ENCODE assay signal across 10 cellular contexts in genomic region chr11:128886401-128887119, GRCh38. TPM values are rescaled to one million over a fixed set of nuclear protein-coding genes. Genes with fewer than 3 reads are reported as not detected.
DNase-seq lines count a peak whose midpoint lies in the region; ATAC-seq, FAIRE-seq and TF ChIP-seq lines count a peak whose summit lies in the region.
"Had no signal": no experiment of that assay in that cellular context is flagged by ENCODE, and none has a peak within 500 bp of the region (broad histone marks: within the 10 kb centered on the region; RNA-seq: fewer than 3 reads in every experiment).

No MANE protein-coding gene starts in this region.

- CTCF ChIA-PET in K562 (lab: Yijun Ruan, JAX; ENCODE audit: low intra/inter-chr PET ratio), result no interaction called here
- CTCF ChIA-PET in activated CD4-positive, alpha-beta memory T cell treated with anti-CD3 and anti-CD28 coated beads, Interleukin-2, amount 10 ng/mL, durations not matched to agents 7 days and 5 days (lab: Charles Lee), result interaction anchor here (0.6 to 7.7 kb wide), 11 partner anchors 15 to 742 kb away, joined by 3 to 164 read pairs (median 3); partner anchors contain the start of gene KCNJ1

- peaks cover 7% of the 10 kb centered on the region for H3K4me1 Mint-ChIP-seq in neural crest cell
- H3K4me1 Mint-ChIP-seq in activated CD4-positive, alpha-beta memory T cell treated with anti-CD3 and anti-CD28 coated beads, Interleukin-2, amount 10 ng/mL, durations not matched to agents 7 days and 5 days, result peaks cover 11% of the 10 kb centered on the region

- WGBS in K562 (ENCODE audit: insufficient coverage, low coverage, missing lambda C conversion rate), result 3% methylated on average over 5 of the region's 5 CpGs

- intact Hi-C loops in K562 (cut with micrococcal nuclease), result loop anchor here (10.0 kb wide), 1 partner anchor 228 kb away; no protein-coding TSS in a partner anchor

- no TSS peak for BruUV-seq in K562 (replicated peaks; lab: Mats Ljungman, UMichigan)

- no peaks in the 10 kb centered on the region for H3K9me1 ChIP-seq in K562 (ENCODE audit: control insufficient read depth, insufficient read depth, low read length)

- H3K27ac Mint-ChIP-seq in neural crest cell (ENCODE audit: unreplicated experiment), result no peak overlapping the region
- no peak overlapping the region for H3K27ac Mint-ChIP-seq in activated CD4-positive, alpha-beta memory T cell treated with anti-CD3 and anti-CD28 coated beads, Interleukin-2, amount 10 ng/mL, durations not matched to agents 7 days and 5 days

- H4K20me1 ChIP-seq in K562 (replicated peaks; ENCODE audit: control insufficient read depth, insufficient read depth, low read length), result no peaks in the 10 kb centered on the region

- FAIRE-seq in K562 (lab: Jason Lieb, UNC), result no peak

- peak; percentile 48 for DNase-seq in NCI-H1092 treated with DMSO at 0.1 percent for 48 hours (lab: John Stamatoyannopoulos, UW)
- no peak for DNase-seq in NCI-H1092 (lab: John Stamatoyannopoulos, UW)
- peak; percentile 46 for DNase-seq in NCI-H146 treated with DMSO at 0.1 percent for 48 hours (lab: John Stamatoyannopoulos, UW; ENCODE audit: unreplicated experiment)
- peak in 1 of 4 experiments; percentile 25 for DNase-seq in K562 (ENCODE audit: extremely low read depth in 1 of 4, low spot score in 3 of 4)
- DNase-seq in neural crest cell (ENCODE audit: low read depth, low spot score), result no peak
- no peak for DNase-seq in activated CD4-positive, alpha-beta memory T cell treated with anti-CD3 and anti-CD28 coated beads, Interleukin-2, amount 10 ng/mL, durations not matched to agents 7 days and 5 days
- DNase-seq: dorsolateral prefrontal cortex, psoas muscle had no signal

- H3K27me3 ChIP-seq in K562 (ENCODE audit: control insufficient read depth in 2 of 2, insufficient read depth in 2 of 2, low read length in 2 of 2), result peaks cover 0 to 20% of the 10 kb centered on the region in 2 experiments; a peak in 3 of 5 replicates

- peaks cover 77% of the 10 kb centered on the region for H3K27me3 Mint-ChIP-seq in neural crest cell (ENCODE audit: low read depth)
- peaks cover 71% of the 10 kb centered on the region for H3K27me3 Mint-ChIP-seq in activated CD4-positive, alpha-beta memory T cell treated with anti-CD3 and anti-CD28 coated beads, Interleukin-2, amount 10 ng/mL, durations not matched to agents 7 days and 5 days

- no peak overlapping the region for H3K4me2 ChIP-seq in K562 (ENCODE audit: insufficient read depth, low read length)

- peak in 1 of 3 experiments; percentile 24; a peak in 1 of 6 replicates for TF ChIP-seq CTCF in K562 (IDR thresholded peaks at IDR 0.05 in 2 of 3, conservative IDR thresholded peaks at IDR 0.05 in 1 of 3; ENCODE audit: insufficient read depth in 2 of 3, low read depth in 1 of 3, low read length in 3 of 3)
- TF ChIP-seq CTCF in neural crest cell (conservative IDR thresholded peaks at IDR 0.05), result peak; percentile 51

- no peaks in the 10 kb centered on the region for H3K36me3 Mint-ChIP-seq in neural crest cell (ENCODE audit: low read depth)
- H3K36me3 Mint-ChIP-seq in activated CD4-positive, alpha-beta memory T cell treated with anti-CD3 and anti-CD28 coated beads, Interleukin-2, amount 10 ng/mL, durations not matched to agents 7 days and 5 days (ENCODE audit: low read depth), result no peaks in the 10 kb centered on the region

- H3K79me2 ChIP-seq in K562 (ENCODE audit: control insufficient read depth, insufficient read depth, low read length), result no peaks in the 10 kb centered on the region

- in situ Hi-C loops in K562 (cut with MboI), result loop anchor here (25.0 kb wide), 1 partner anchor 426 kb away; no protein-coding TSS in a partner anchor

- no peak overlapping the region for H2AFZ ChIP-seq in K562 (ENCODE audit: low read depth, low read length)

- H3K4me3 ChIP-seq in K562, result no peak overlapping the region
- H3K4me3 ChIP-seq: dorsolateral prefrontal cortex, psoas muscle had no signal

- no peak for TF ChIP-seq EP300 in K562 (IDR thresholded peaks at IDR 0.05; ENCODE audit: low read length)

- no peak overlapping the region for H3K27ac ChIP-seq in K562 (ENCODE audit: extremely low read depth, low read depth, low read length)
- H3K27ac ChIP-seq: dorsolateral prefrontal cortex, psoas muscle had no signal

- H3K9me3 ChIP-seq in K562 (replicated peaks; ENCODE audit: control insufficient read depth, insufficient read depth, low read depth, low read length), result no peaks in the 10 kb centered on the region
- H3K9me3 ChIP-seq: psoas muscle had no signal

- POLR2A ChIA-PET in K562 (lab: Yijun Ruan, JAX), result no interaction called here
- POLR2A ChIA-PET in activated CD4-positive, alpha-beta memory T cell treated with anti-CD3 and anti-CD28 coated beads, Interleukin-2, amount 10 ng/mL, durations not matched to agents 7 days and 5 days (lab: Charles Lee), result interaction anchor here (1.1 kb wide), 1 partner anchor 42 kb away, joined by 3 read pairs; no protein-coding TSS in a partner anchor

- no peaks in the 10 kb centered on the region for H3K4me1 ChIP-seq in K562 (replicated peaks in 1 of 2; ENCODE audit: control insufficient read depth in 2 of 2, insufficient read depth in 2 of 2, low read length in 2 of 2)

- H3K9me3 Mint-ChIP-seq in neural crest cell, result no peaks in the 10 kb centered on the region
- H3K9me3 Mint-ChIP-seq in activated CD4-positive, alpha-beta memory T cell treated with anti-CD3 and anti-CD28 coated beads, Interleukin-2, amount 10 ng/mL, durations not matched to agents 7 days and 5 days, result no peaks in the 10 kb centered on the region

- no peak overlapping the region for H3K4me3 Mint-ChIP-seq in neural crest cell
- no peak overlapping the region for H3K4me3 Mint-ChIP-seq in activated CD4-positive, alpha-beta memory T cell treated with anti-CD3 and anti-CD28 coated beads, Interleukin-2, amount 10 ng/mL, durations not matched to agents 7 days and 5 days

- TF ChIP-seq RAD21 in K562 (CRISPR knock-in tag; conservative IDR thresholded peaks at IDR 0.05 in 1 of 2, IDR thresholded peaks at IDR 0.05 in 1 of 2), result peak in 1 of 2 experiments; percentile 23; a peak in 1 of 4 replicates

- TF ChIP-seq POLR2A in K562 (conservative IDR thresholded peaks at IDR 0.05), result no peak

- ATAC-seq in K562 (peak; percentile 66), HG03571 (IDR thresholded peaks at IDR 0.05; ENCODE audit: unreplicated experiment) (no peak), GM18873 (IDR thresholded peaks at IDR 0.05; ENCODE audit: low FRiP score, unreplicated experiment) (no peak)
- ATAC-seq: psoas muscle had no signal

- no peaks in the 10 kb centered on the region for H3K36me3 ChIP-seq in K562 (ENCODE audit: control insufficient read depth, insufficient read depth, low read length)

- no peak overlapping the region for H3K9ac ChIP-seq in K562 (ENCODE audit: insufficient read depth in 1 of 2, low read depth in 2 of 2, low read length in 2 of 2)

RNA-seq across cellular contexts. Expression of gene KCNJ5, which starts 4.6 kb away (rescaled TPM):
- total RNA-seq in K562 (2011; cell fraction: chromatin; rRNA removed; ENCODE audit: low replicate concordance), result not detected in 2 replicates
- not detected in 2 replicates for total RNA-seq in K562 (2011; cell fraction: nucleolus; rRNA removed)
- not detected in 2 replicates for total RNA-seq in K562 (2011; cell fraction: nucleoplasm; rRNA removed)
- total RNA-seq in K562 (2014; rRNA removed) (not detected in 2 replicates), K562 (2014; rRNA removed; fragmentation: Illumina TruSeq; extraction: Trizol) (not detected in 2 replicates), K562 (2015; rRNA removed; fragmentation: Illumina TruSeq; extraction: Trizol) (not detected in 2 replicates), K562 (2021) (0.04 and 0.07 TPM in 2 replicates), neural crest cell (0.14 and 0.20 TPM in 2 replicates)
- polyA plus RNA-seq in K562 (2011; rRNA removed) (not detected in 2 replicates), K562 (2014; fragmentation: Illumina TruSeq; extraction: Trizol) (not detected in 2 replicates), K562 (2014; fragmentation: Nextera tagmentation; extraction: Ambion mirVana) (not detected), K562 (2014; rRNA removed) (not detected in 2 replicates)
- not detected in 2 replicates for polyA plus RNA-seq in K562 (2011; cell fraction: cytosol; rRNA removed)
- not detected in 2 replicates for polyA plus RNA-seq in K562 (2011; cell fraction: nucleus; rRNA removed)
- not detected in 2 replicates for polyA plus RNA-seq in K562 (2012)
- polyA minus RNA-seq in K562 (2011; rRNA and poly(A)+ RNA removed), result not detected in 2 replicates
- polyA minus RNA-seq in K562 (2011; cell fraction: cytosol; rRNA and poly(A)+ RNA removed), result not detected in 2 replicates
- polyA minus RNA-seq in K562 (2011; cell fraction: nucleus; rRNA and poly(A)+ RNA removed), result not detected in 2 replicates
- total RNA-seq in activated CD4-positive, alpha-beta memory T cell treated with anti-CD3 and anti-CD28 coated beads, Interleukin-2, amount 10 ng/mL, durations not matched to agents 7 days and 5 days, result not detected

RNA-seq across cellular contexts. Expression of gene KCNJ1, which starts 19.5 kb away (rescaled TPM):
- total RNA-seq in K562 (2011; cell fraction: chromatin; rRNA removed; ENCODE audit: low replicate concordance), result not detected in 2 replicates
- total RNA-seq in K562 (2011; cell fraction: nucleolus; rRNA removed), result not detected in 2 replicates
- not detected in 2 replicates for total RNA-seq in K562 (2011; cell fraction: nucleoplasm; rRNA removed)
- total RNA-seq in K562 (2014; rRNA removed) (not detected in 2 replicates), K562 (2014; rRNA removed; fragmentation: Illumina TruSeq; extraction: Trizol) (not detected in 2 replicates), K562 (2015; rRNA removed; fragmentation: Illumina TruSeq; extraction: Trizol) (not detected in 2 replicates), K562 (2021) (not detected in 2 replicates), neural crest cell (not detected in 2 replicates)
- polyA plus RNA-seq in K562 (2011; rRNA removed) (not detected in 2 replicates), K562 (2014; fragmentation: Illumina TruSeq; extraction: Trizol) (not detected in 2 replicates), K562 (2014; fragmentation: Nextera tagmentation; extraction: Ambion mirVana) (not detected), K562 (2014; rRNA removed) (not detected in 2 replicates)
- polyA plus RNA-seq in K562 (2011; cell fraction: cytosol; rRNA removed), result not detected in 2 replicates
- not detected in 2 replicates for polyA plus RNA-seq in K562 (2011; cell fraction: nucleus; rRNA removed)
- not detected in 2 replicates for polyA plus RNA-seq in K562 (2012)
- polyA minus RNA-seq in K562 (2011; rRNA and poly(A)+ RNA removed), result not detected in 2 replicates
- not detected in 2 replicates for polyA minus RNA-seq in K562 (2011; cell fraction: cytosol; rRNA and poly(A)+ RNA removed)
- polyA minus RNA-seq in K562 (2011; cell fraction: nucleus; rRNA and poly(A)+ RNA removed), result not detected in 2 replicates
- not detected for total RNA-seq in activated CD4-positive, alpha-beta memory T cell treated with anti-CD3 and anti-CD28 coated beads, Interleukin-2, amount 10 ng/mL, durations not matched to agents 7 days and 5 days
- total RNA-seq: psoas muscle had no signal
- polyA plus RNA-seq: psoas muscle had no signal

RNA-seq across cellular contexts. Expression of gene TP53AIP1, which starts 56.1 kb away (rescaled TPM):
- not detected in 2 replicates for total RNA-seq in K562 (2011; cell fraction: chromatin; rRNA removed; ENCODE audit: low replicate concordance)
- total RNA-seq in K562 (2011; cell fraction: nucleolus; rRNA removed), result not detected in 2 replicates
- total RNA-seq in K562 (2011; cell fraction: nucleoplasm; rRNA removed), result not detected in 2 replicates
- total RNA-seq in K562 (2014; rRNA removed) (not detected in 2 replicates), K562 (2014; rRNA removed; fragmentation: Illumina TruSeq; extraction: Trizol) (not detected in 2 replicates), K562 (2015; rRNA removed; fragmentation: Illumina TruSeq; extraction: Trizol) (not detected in 2 replicates), K562 (2021) (not detected in 2 replicates), neural crest cell (0.25 TPM in 1 of 2 replicates, not detected in the other)
- polyA plus RNA-seq in K562 (2011; rRNA removed) (not detected in 2 replicates), K562 (2014; fragmentation: Illumina TruSeq; extraction: Trizol) (not detected in 2 replicates), K562 (2014; fragmentation: Nextera tagmentation; extraction: Ambion mirVana) (not detected), K562 (2014; rRNA removed) (not detected in 2 replicates)
- polyA plus RNA-seq in K562 (2011; cell fraction: cytosol; rRNA removed), result not detected in 2 replicates
- polyA plus RNA-seq in K562 (2011; cell fraction: nucleus; rRNA removed), result not detected in 2 replicates
- polyA plus RNA-seq in K562 (2012), result not detected in 2 replicates
- not detected in 2 replicates for polyA minus RNA-seq in K562 (2011; rRNA and poly(A)+ RNA removed)
- polyA minus RNA-seq in K562 (2011; cell fraction: cytosol; rRNA and poly(A)+ RNA removed), result not detected in 2 replicates
- polyA minus RNA-seq in K562 (2011; cell fraction: nucleus; rRNA and poly(A)+ RNA removed), result not detected in 2 replicates
- total RNA-seq in activated CD4-positive, alpha-beta memory T cell treated with anti-CD3 and anti-CD28 coated beads, Interleukin-2, amount 10 ng/mL, durations not matched to agents 7 days and 5 days, result not detected

Comparison
In these comparisons a context has a peak if more than half of its experiments do, and no peak if none do; other contexts are left out.
1. DNase-seq: peak in NCI-H1092 treated with DMSO at 0.1 percent for 48 hours (single experiment) and NCI-H146 treated with DMSO at 0.1 percent for 48 hours (single experiment); none in NCI-H1092 (single experiment), neural crest cell (single experiment) and activated CD4-positive, alpha-beta memory T cell treated with anti-CD3 and anti-CD28 coated beads, Interleukin-2, amount 10 ng/mL, durations not matched to agents 7 days and 5 days (single experiment).